8 cellular contexts compared by ENCODE assay signal in the genomic region with DNA sequence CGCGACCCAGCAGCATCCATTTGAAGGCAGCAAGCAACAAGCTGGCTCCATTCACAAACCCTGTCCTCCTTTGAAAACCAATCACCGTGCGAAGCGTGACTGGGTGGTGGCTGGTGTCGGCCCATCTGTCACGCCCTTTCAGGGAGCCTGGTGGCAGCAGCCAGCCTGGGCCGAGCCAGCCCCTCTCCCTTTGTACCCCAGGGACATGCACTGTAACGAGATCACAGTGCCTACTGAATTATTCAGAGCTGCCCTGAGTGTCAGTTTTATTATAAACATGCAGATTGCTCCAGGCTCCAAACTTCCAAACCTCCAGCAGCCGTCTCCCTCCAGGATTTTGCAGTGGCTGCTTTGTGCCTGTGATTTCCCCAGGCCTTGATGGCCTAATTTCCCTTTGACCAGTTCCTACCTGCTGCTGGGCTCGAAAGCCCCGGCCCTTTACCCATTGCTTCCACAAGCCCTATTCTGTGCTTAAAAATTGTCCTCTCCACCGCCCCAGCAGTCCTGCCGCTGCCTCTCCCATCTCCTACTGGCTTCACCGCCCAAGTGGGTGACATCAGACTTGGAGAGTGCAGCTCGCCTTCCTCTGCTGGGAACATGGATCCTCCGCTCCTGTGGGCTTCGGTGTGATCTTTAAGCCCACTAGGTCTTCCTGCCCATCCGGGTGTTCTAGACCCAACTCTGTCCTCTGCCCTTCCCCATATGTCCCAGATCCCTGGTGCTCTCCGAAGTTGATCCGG. TPM values are rescaled to one million over a fixed set of nuclear protein-coding genes. Genes with fewer than 3 reads are reported as not detected.
A peak's percentile ranks its signal among the peaks of the same experiment; 100 is the strongest.
DNase-seq lines count a peak whose midpoint lies in the region; ATAC-seq and TF ChIP-seq lines count a peak whose summit lies in the region.

No MANE protein-coding gene starts in this region.

- intact Hi-C loops in Right ventricle myocardium superior (cut with DNase I), result no loop called here
- intact Hi-C loops in prostate gland (cut with DNase I), result no loop called here

- no peak for ATAC-seq in Right ventricle myocardium superior (ENCODE audit: poor library complexity)

- TF ChIP-seq CTCF in prostate gland (IDR thresholded peaks at IDR 0.05), result no peak

- H3K4me3 ChIP-seq in prostate gland, result no peak overlapping the region

- no peak for TF ChIP-seq POLR2A in prostate gland (IDR thresholded peaks at IDR 0.05)
- TF ChIP-seq POLR2A in erythroblast (IDR thresholded peaks at IDR 0.05; ENCODE audit: low read length), result no peak

- DNase-seq in DMS 273 (lab: John Stamatoyannopoulos, UW; ENCODE audit: unreplicated experiment) (peak; percentile 94), NCI-H526 treated with DMSO at 0.1 percent for 48 hours (lab: John Stamatoyannopoulos, UW) (peak; percentile 53), Right ventricle myocardium superior (peak; percentile 59), prostate gland (ENCODE audit: low spot score) (no peak), Kasumi-1 (lab: John Stamatoyannopoulos, UW) (no peak), erythroblast (lab: John Stamatoyannopoulos, UW) (no peak), MV-4-11 (lab: John Stamatoyannopoulos, UW) (no peak)
- no peak for DNase-seq in activated CD8-positive, alpha-beta memory T cell treated with anti-CD3 and anti-CD28 coated beads, Interleukin-2, amount 50 U/mL, for 48 hours

- H3K4me1 ChIP-seq in prostate gland (replicated peaks), result peaks cover 7% of the 10 kb centered on the region

- WGBS in prostate gland, result 43% methylated on average over 21 of the region's 21 CpGs

- H3K27ac ChIP-seq in prostate gland, result peak overlapping the region; percentile 50 to 52

- H3K36me3 ChIP-seq in prostate gland, result no peaks in the 10 kb centered on the region

- no peaks in the 10 kb centered on the region for H3K9me3 ChIP-seq in prostate gland

- no peaks in the 10 kb centered on the region for H3K27me3 ChIP-seq in prostate gland (replicated peaks; ENCODE audit: insufficient read depth)

RNA-seq across cellular contexts. Expression of gene CTDSP2, which starts 22.5 kb away (rescaled TPM):
- 99.5 TPM for total RNA-seq in Right ventricle myocardium superior
- 100 to 1,000 TPM in 1 of 2 donors, 10 to 100 TPM in 1; 99.2 to 159 TPM for total RNA-seq in prostate gland

RNA-seq across cellular contexts. Expression of gene AVIL, which starts 50.5 kb away (rescaled TPM):
- total RNA-seq in Right ventricle myocardium superior (2.1 TPM), prostate gland (1 to 10 TPM; 3.1 to 3.5 TPM)

Comparison
In these comparisons a context has a peak if more than half of its experiments do, and no peak if none do; other contexts are left out.
1. DNase-seq: peak in DMS 273 (single experiment), NCI-H526 treated with DMSO at 0.1 percent for 48 hours (single experiment) and Right ventricle myocardium superior (single experiment); none in prostate gland (single experiment), Kasumi-1 (0 of 2), erythroblast (0 of 2), activated CD8-positive, alpha-beta memory T cell treated with anti-CD3 and anti-CD28 coated beads, Interleukin-2, amount 50 U/mL, for 48 hours (single experiment) and MV-4-11 (single experiment).